ENCODE assay signal across 30 cellular contexts in genomic region chr2:204825681-204826080, GRCh38.
"Had no signal": no experiment of that assay in that cellular context is flagged by ENCODE, and none has a peak within 500 bp of the region (broad histone marks: within the 10 kb centered on the region; RNA-seq: fewer than 3 reads in every experiment).

No MANE protein-coding gene starts in this region.

- H3K27ac ChIP-seq: esophagus muscularis mucosa, foreskin keratinocyte, gastrocnemius medialis, heart left ventricle, WERI-Rb-1 had no signal

- FAIRE-seq: astrocyte, colon had no signal

- H3K27ac Mint-ChIP-seq: activated B cell treated with CpG ODN at 0.5 μM for 24 hours; activated CD8-positive, alpha-beta T cell treated with anti-CD3 and anti-CD28 coated beads for 36 hours; activated naive CD8-positive, alpha-beta T cell; activated T-cell treated with anti-CD3 and anti-CD28 coated beads, Interleukin-2, amount 50 U/mL, for 72 hours; effector memory CD8-positive, alpha-beta T cell; T-helper 2 cell treated with Interferon-gamma antibody and Interleukin-4, amounts not matched to agents 5 μg/mL and 100 μg/mL, for 36 hours had no signal

- H3K9me3 ChIP-seq: gastrocnemius medialis had no signal

- H3K4me3 ChIP-seq: esophagus muscularis mucosa, gastrocnemius medialis, heart left ventricle had no signal

- H3K4me1 Mint-ChIP-seq: activated B cell treated with CpG ODN at 0.5 μM for 24 hours had no signal

- H3K4me1 ChIP-seq: esophagus muscularis mucosa, gastrocnemius medialis had no signal

- ATAC-seq: activated CD4-positive, CD25-positive, alpha-beta regulatory T cell treated with anti-CD3 and anti-CD28 coated beads, Interleukin-2, amount 50 U/mL, for 24 hours; activated CD8-positive, alpha-beta T cell treated with anti-CD3 and anti-CD28 coated beads for 36 hours; activated T-cell treated with anti-CD3 and anti-CD28 coated beads, Interleukin-2, amount 50 U/mL, for 72 hours; effector memory CD8-positive, alpha-beta T cell; gastrocnemius medialis; heart left ventricle had no signal

- H3K27me3 ChIP-seq: esophagus muscularis mucosa, foreskin keratinocyte, gastrocnemius medialis, heart left ventricle had no signal

- H3K4me3 Mint-ChIP-seq: activated B cell treated with CpG ODN at 0.5 μM for 24 hours; activated CD8-positive, alpha-beta T cell treated with anti-CD3 and anti-CD28 coated beads for 36 hours; activated naive CD8-positive, alpha-beta T cell; activated T-cell treated with anti-CD3 and anti-CD28 coated beads, Interleukin-2, amount 50 U/mL, for 72 hours; effector memory CD8-positive, alpha-beta T cell; T-helper 2 cell treated with Interferon-gamma antibody and Interleukin-4, amounts not matched to agents 5 μg/mL and 100 μg/mL, for 36 hours had no signal

- H3K27me3 Mint-ChIP-seq: activated B cell treated with CpG ODN at 0.5 μM for 24 hours; effector memory CD8-positive, alpha-beta T cell had no signal

- H3K36me3 ChIP-seq: esophagus muscularis mucosa, gastrocnemius medialis, heart left ventricle, WERI-Rb-1 had no signal

- DNase-seq: activated B cell treated with CpG ODN at 0.5 μM for 24 hours; activated CD4-positive, alpha-beta T cell treated with anti-CD3 and anti-CD28 coated beads for 48 hours; activated CD4-positive, alpha-beta T cell treated with anti-CD3 and anti-CD28 coated beads, Interleukin-2, amount 50 U/mL, for 1 hour; activated CD4-positive, alpha-beta T cell treated with anti-CD3 and anti-CD28 coated beads, Interleukin-2, amount 50 U/mL, for 48 hours; activated CD8-positive, alpha-beta memory T cell treated with anti-CD3 and anti-CD28 coated beads for 24 hours; activated CD8-positive, alpha-beta T cell treated with anti-CD3 and anti-CD28 coated beads for 36 hours; activated gamma-delta T cell; activated naive CD4-positive, alpha-beta T cell; activated naive CD4-positive, alpha-beta T cell treated with anti-CD3 and anti-CD28 coated beads, Interleukin-2, amount 50 U/mL, for 16 hours; activated T-cell treated with anti-CD3 and anti-CD28 coated beads, Interleukin-2, amount 50 U/mL, for 1 hour; activated T-cell treated with anti-CD3 and anti-CD28 coated beads, Interleukin-2, amount 50 U/mL, for 72 hours; amniotic stem cell; anterior cingulate cortex; caudate nucleus; cortex of kidney; effector CD4-positive, alpha-beta T cell; effector memory CD8-positive, alpha-beta T cell; erythroblast; gastrocnemius medialis; glutamatergic neuron; heart left ventricle; hypothalamus; WERI-Rb-1 had no signal
